In genomic region chr15:84944861-84945260, GRCh38 we compare ENCODE assay signal across 1 cellular context.
TF ChIP-seq lines count a peak whose summit lies in the region.

No MANE protein-coding gene starts in this region.

TF ChIP-seq in HepG2, 621 proteins besides CTCF, POLR2A, EP300 and RAD21 (continued from another document):
- TF ChIP-seq ZNF687 (CRISPR knock-in tag; IDR thresholded peaks at IDR 0.05) (peak; percentile 13; the same call in 1 of the 2 replicates), ZMYM3 (CRISPR knock-in tag; IDR thresholded peaks at IDR 0.05) (peak; percentile 92), HNRNPK (IDR thresholded peaks at IDR 0.05; ENCODE audit: low read depth, low read length, poor library complexity, severe bottlenecking) (no peak), TARDBP (CRISPR knock-in tag; IDR thresholded peaks at IDR 0.05) (no peak), MAFF (IDR thresholded peaks at IDR 0.05; ENCODE audit: low read depth, low read length) (no peak), TSC22D2 (CRISPR knock-in tag; IDR thresholded peaks at IDR 0.05; ENCODE audit: borderline replicate concordance) (no peak), ZNF780A (CRISPR knock-in tag; IDR thresholded peaks at IDR 0.05) (no peak), ZNF768 (CRISPR knock-in tag; IDR thresholded peaks at IDR 0.05) (peak; percentile 98), ZNF816 (CRISPR knock-in tag; IDR thresholded peaks at IDR 0.05; ENCODE audit: borderline replicate concordance) (no peak), ZNF124 (CRISPR knock-in tag; IDR thresholded peaks at IDR 0.05) (no peak)
